In genomic region chr16:27273670-27274522, GRCh38 we compare ENCODE assay signal across 10 cellular contexts.
DNase-seq lines count a peak whose midpoint lies in the region; ATAC-seq lines count a peak whose summit lies in the region.
"Had no signal": no experiment of that assay in that cellular context is flagged by ENCODE, and none has a peak within 500 bp of the region (broad histone marks: within the 10 kb centered on the region; RNA-seq: fewer than 3 reads in every experiment).

No MANE protein-coding gene starts in this region.

- H4K20me1 ChIP-seq in BLaER1: no peaks in the 10 kb centered on the region

- DNase-seq in activated CD8-positive, alpha-beta memory T cell treated with anti-CD3 and anti-CD28 coated beads, Interleukin-2, amount 50 U/mL, for 48 hours: peak; percentile 73
- DNase-seq in left kidney (ENCODE audit: low read depth, low spot score) (peak; percentile 3), NCI-H2029 (lab: John Stamatoyannopoulos, UW) (no peak), NCI-H1694 treated with DMSO at 0.1 percent for 48 hours (lab: John Stamatoyannopoulos, UW) (no peak), midbrain (lab: John Stamatoyannopoulos, UW) (no peak)

- H3K9me3 ChIP-seq in BLaER1: no peaks in the 10 kb centered on the region

- H3K9ac ChIP-seq in BLaER1: no peak overlapping the region

- H3K4me1 ChIP-seq in BLaER1: peaks cover 31% of the 10 kb centered on the region

- no peaks in the 10 kb centered on the region for H3K27me3 ChIP-seq in BLaER1

- no peaks in the 10 kb centered on the region for H3K36me3 ChIP-seq in BLaER1

- no peak overlapping the region for H3K27ac ChIP-seq in BLaER1

- ATAC-seq in HG02938 (IDR thresholded peaks at IDR 0.05; ENCODE audit: unreplicated experiment) (peak; percentile 65), HG02870 (IDR thresholded peaks at IDR 0.05; ENCODE audit: unreplicated experiment) (no peak)
- ATAC-seq: GM23338 had no signal

- peak overlapping the region; percentile 76 for H3K4me2 ChIP-seq in BLaER1
- H3K4me2 ChIP-seq: GM23338 had no signal

- no peak overlapping the region for H3K4me3 ChIP-seq in BLaER1
- H3K4me3 ChIP-seq: GM23338, skin epidermis had no signal

Comparison
In these comparisons a context has a peak if more than half of its experiments do, and no peak if none do; other contexts are left out.
1. DNase-seq: peak in activated CD8-positive, alpha-beta memory T cell treated with anti-CD3 and anti-CD28 coated beads, Interleukin-2, amount 50 U/mL, for 48 hours (single experiment) and left kidney (single experiment); none in NCI-H2029 (single experiment), NCI-H1694 treated with DMSO at 0.1 percent for 48 hours (single experiment) and midbrain (single experiment).